In genomic region chr11:7520981-7521487, GRCh38 we compare ENCODE assay signal across 1 cellular context.
TF ChIP-seq lines count a peak whose summit lies in the region.

No MANE protein-coding gene starts in this region.

TF ChIP-seq in GM12878, 131 proteins besides CTCF, POLR2A, EP300 and RAD21 (continues in another document):
- TF ChIP-seq CHD2 (IDR thresholded peaks at IDR 0.05; ENCODE audit: borderline replicate concordance, low read depth, low read length): peak; percentile 40; the same call in 1 of the 2 replicates
- peak; percentile 67 for TF ChIP-seq JUNB (IDR thresholded peaks at IDR 0.05)
- TF ChIP-seq STAT3 (IDR thresholded peaks at IDR 0.05; ENCODE audit: low read depth, low read length): 0 out of 2 replicates have a peak, but pooled peaks have one; percentile 46
- TF ChIP-seq EED (IDR thresholded peaks at IDR 0.05; ENCODE audit: low read depth): peak; percentile 80
- no peak for TF ChIP-seq FOS (IDR thresholded peaks at IDR 0.05; ENCODE audit: borderline replicate concordance, extremely low read depth, insufficient read length)
- 0 out of 2 replicates have a peak, but pooled peaks have one; percentile 31 for TF ChIP-seq NR2F1 (conservative IDR thresholded peaks at IDR 0.05)
- 0 out of 2 replicates have a peak, but pooled peaks have one; percentile 15 for TF ChIP-seq CBFB (IDR thresholded peaks at IDR 0.05; ENCODE audit: low read depth)
- TF ChIP-seq ATF7 (IDR thresholded peaks at IDR 0.05; ENCODE audit: low read depth): peak; percentile 46
- no peak for TF ChIP-seq TBL1XR1 (IDR thresholded peaks at IDR 0.05; ENCODE audit: low read depth, low read length)
- peak; percentile 68; the same call in 1 of the 2 replicates for TF ChIP-seq POLR2AphosphoS2 (IDR thresholded peaks at IDR 0.05; ENCODE audit: low read depth, low read length)
- TF ChIP-seq ZNF622 (IDR thresholded peaks at IDR 0.05): no peak
- peak; percentile 75; the same call in 1 of the 2 replicates for TF ChIP-seq ZNF24 (IDR thresholded peaks at IDR 0.05)
- TF ChIP-seq IRF3 (IDR thresholded peaks at IDR 0.05): no peak
- TF ChIP-seq GABPA (IDR thresholded peaks at IDR 0.05; ENCODE audit: low read depth): no peak
- TF ChIP-seq ASH2L (IDR thresholded peaks at IDR 0.05; ENCODE audit: borderline replicate concordance, low read depth): peak; percentile 91; the same call in 1 of the 2 replicates
- peak; percentile 68; the same call in 1 of the 2 replicates for TF ChIP-seq FOXM1 (IDR thresholded peaks at IDR 0.05; ENCODE audit: low read depth, low read length)
- TF ChIP-seq PAX8 (IDR thresholded peaks at IDR 0.05): peak; percentile 96
- TF ChIP-seq ZBED1 (IDR thresholded peaks at IDR 0.05; ENCODE audit: borderline replicate concordance): peak; percentile 48; the same call in 1 of the 2 replicates
- no peak for TF ChIP-seq CEBPZ (IDR thresholded peaks at IDR 0.05; ENCODE audit: low read depth, low read length)
- peak; percentile 73 for TF ChIP-seq RELB (IDR thresholded peaks at IDR 0.05; ENCODE audit: low read depth)
- TF ChIP-seq SMAD5 (IDR thresholded peaks at IDR 0.05; ENCODE audit: low read depth): peak; percentile 40; the same call in 1 of the 2 replicates
- peak; percentile 24 for TF ChIP-seq MEF2B (IDR thresholded peaks at IDR 0.05; ENCODE audit: partially characterized antibody, poor library complexity, severe bottlenecking)
- TF ChIP-seq IRF4 (IDR thresholded peaks at IDR 0.05; ENCODE audit: low read depth, low read length): peak; percentile 91
- TF ChIP-seq CREB1 (IDR thresholded peaks at IDR 0.05; ENCODE audit: low read depth): peak; percentile 11; the same call in 1 of the 2 replicates
- TF ChIP-seq GATAD2B (conservative IDR thresholded peaks at IDR 0.05; ENCODE audit: low read depth): peak; percentile 58; the same call in 1 of the 2 replicates
- TF ChIP-seq POU2F2 (IDR thresholded peaks at IDR 0.05; ENCODE audit: borderline replicate concordance, low read depth, low read length): peak; percentile 96
- peak; percentile 62 for TF ChIP-seq RUNX3 (IDR thresholded peaks at IDR 0.05; ENCODE audit: low read length)
- peak; percentile 59; the same call in 1 of the 2 replicates for TF ChIP-seq TAF1 (IDR thresholded peaks at IDR 0.05; ENCODE audit: borderline replicate concordance, low read depth, low read length)
- TF ChIP-seq ATF2 (IDR thresholded peaks at IDR 0.05; ENCODE audit: low read length): peak; percentile 65
- TF ChIP-seq ZNF217 (IDR thresholded peaks at IDR 0.05): peak; percentile 51; the same call in 1 of the 2 replicates
- peak; percentile 25; the same call in 1 of the 2 replicates for TF ChIP-seq BCL11A (IDR thresholded peaks at IDR 0.05; ENCODE audit: low read depth, low read length)
- TF ChIP-seq PML (IDR thresholded peaks at IDR 0.05; ENCODE audit: low read length): peak; percentile 41; the same call in 1 of the 2 replicates
- 0 out of 2 replicates have a peak, but pooled peaks have one; percentile 17 for TF ChIP-seq SIN3A (IDR thresholded peaks at IDR 0.05; ENCODE audit: low read depth, low read length)
- no peak; the same call in 1 of the 2 replicates for TF ChIP-seq ZBTB40 (IDR thresholded peaks at IDR 0.05; ENCODE audit: borderline replicate concordance)
- TF ChIP-seq SMARCA5 (IDR thresholded peaks at IDR 0.05): no peak
- TF ChIP-seq MTA2 (IDR thresholded peaks at IDR 0.05; ENCODE audit: low read depth): peak; percentile 82
- peak; percentile 38; the same call in 1 of the 2 replicates for TF ChIP-seq PAX5 (IDR thresholded peaks at IDR 0.05; ENCODE audit: borderline replicate concordance, low read depth, low read length)
- peak; percentile 44; the same call in 1 of the 2 replicates for TF ChIP-seq BACH1 (IDR thresholded peaks at IDR 0.05; ENCODE audit: borderline replicate concordance)
- TF ChIP-seq IKZF1 (conservative IDR thresholded peaks at IDR 0.05): peak; percentile 91
- TF ChIP-seq HDAC2 (IDR thresholded peaks at IDR 0.05): no peak
- peak; percentile 98 for TF ChIP-seq SPI1 (IDR thresholded peaks at IDR 0.05; ENCODE audit: borderline replicate concordance, insufficient read depth, low read depth, low read length)
- peak; percentile 63 for TF ChIP-seq TCF12 (IDR thresholded peaks at IDR 0.05; ENCODE audit: low read depth, low read length)
- TF ChIP-seq NFIC (IDR thresholded peaks at IDR 0.05; ENCODE audit: low read depth, low read length): peak; percentile 81
- peak; percentile 85 for TF ChIP-seq ZNF687 (IDR thresholded peaks at IDR 0.05)
- no peak for TF ChIP-seq PBX3 (IDR thresholded peaks at IDR 0.05; ENCODE audit: insufficient replicate concordance, low read depth, low read length)
- peak; percentile 96 for TF ChIP-seq DPF2 (IDR thresholded peaks at IDR 0.05)
- peak; percentile 57; the same call in 1 of the 2 replicates for TF ChIP-seq BMI1 (IDR thresholded peaks at IDR 0.05; ENCODE audit: borderline replicate concordance)
- TF ChIP-seq IKZF2 (IDR thresholded peaks at IDR 0.05): peak; percentile 95
